In the genomic region with DNA sequence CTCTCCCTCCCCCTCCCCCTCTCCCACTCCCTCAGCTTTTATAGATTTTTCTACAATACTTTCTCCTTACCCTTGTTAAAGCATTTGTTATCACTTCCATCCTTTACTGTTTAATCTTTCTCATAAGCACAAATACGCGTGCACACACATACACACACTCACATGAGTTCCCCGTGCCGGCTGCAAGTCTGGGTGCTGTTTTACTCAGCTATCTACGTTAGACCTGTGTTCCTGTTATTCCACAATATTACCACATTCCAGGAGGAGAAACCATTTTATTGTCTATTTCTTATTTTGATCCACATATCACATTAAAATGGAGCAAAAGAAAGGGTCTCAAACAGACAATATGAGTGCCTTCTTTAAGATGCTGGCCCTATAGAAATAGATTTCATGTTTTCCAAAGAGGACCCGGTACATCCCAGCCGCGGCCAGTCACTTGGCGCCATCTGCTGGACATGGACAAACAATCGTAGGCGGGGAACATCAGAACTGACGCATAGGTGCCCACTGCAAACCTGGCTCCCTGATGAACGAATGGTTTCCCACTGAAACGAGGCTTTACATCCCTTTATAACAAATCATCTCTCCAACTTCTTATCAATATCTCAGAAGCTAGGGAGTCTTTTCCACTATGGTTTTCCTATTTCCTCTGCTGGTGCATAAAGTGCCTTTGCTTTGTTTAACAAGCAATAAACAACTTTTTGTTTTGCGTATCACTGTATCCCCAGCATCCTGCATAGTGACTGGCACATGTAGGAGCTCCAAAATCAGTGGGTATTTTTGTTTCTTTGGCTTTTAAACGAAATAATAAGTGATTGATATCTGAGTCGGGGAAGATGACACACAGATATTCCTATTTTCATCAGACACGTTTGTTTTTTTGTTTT, we compare ENCODE assay signal across 9 cellular contexts. TPM values are rescaled to one million over a fixed set of nuclear protein-coding genes. Genes with fewer than 3 reads are reported as not detected.
A peak's percentile ranks its signal among the peaks of the same experiment; 100 is the strongest.
DNase-seq lines count a peak whose midpoint lies in the region; ATAC-seq, FAIRE-seq and TF ChIP-seq lines count a peak whose summit lies in the region.
"Had no signal": no experiment of that assay in that cellular context is flagged by ENCODE, and none has a peak within 500 bp of the region (broad histone marks: within the 10 kb centered on the region; RNA-seq: fewer than 3 reads in every experiment).

No MANE protein-coding gene starts in this region.

- H3K36me3 ChIP-seq in K562 (ENCODE audit: control insufficient read depth, insufficient read depth, low read length): no peaks in the 10 kb centered on the region
- H3K36me3 ChIP-seq: BLaER1 treated with 17β-estradiol and CSF1 and Interleukin-3, amounts not matched to agents 10 nM and 100 nM had no signal

- TF ChIP-seq EP300 in K562 (IDR thresholded peaks at IDR 0.05; ENCODE audit: low read length): no peak

- no peak overlapping the region for H3K9ac ChIP-seq in K562 (ENCODE audit: insufficient read depth in 1 of 2, low read depth in 2 of 2, low read length in 2 of 2)
- H3K9ac ChIP-seq: BLaER1 treated with 17β-estradiol and CSF1 and Interleukin-3, amounts not matched to agents 10 nM and 100 nM had no signal

- 4% methylated on average over 18 of the region's 18 CpGs for WGBS in K562 (ENCODE audit: insufficient coverage, low coverage, missing lambda C conversion rate)

- no peaks in the 10 kb centered on the region for H4K20me1 ChIP-seq in K562 (replicated peaks; ENCODE audit: control insufficient read depth, insufficient read depth, low read length)
- H4K20me1 ChIP-seq: BLaER1 treated with 17β-estradiol and CSF1 and Interleukin-3, amounts not matched to agents 10 nM and 100 nM had no signal

- no peaks in the 10 kb centered on the region for H3K4me1 Mint-ChIP-seq in T-helper 17 cell

- H3K27ac Mint-ChIP-seq in T-helper 17 cell: peak overlapping the region; percentile 27

- H3K9me3 ChIP-seq in T-helper 17 cell (ENCODE audit: control insufficient read depth, low read length, poor library complexity, severe bottlenecking): peaks cover 7% of the 10 kb centered on the region
- peaks cover 2% of the 10 kb centered on the region; the same call in 1 of the 2 replicates for H3K9me3 ChIP-seq in K562 (replicated peaks; ENCODE audit: control insufficient read depth, insufficient read depth, low read depth, low read length)

- CTCF ChIA-PET in K562 (lab: Yijun Ruan, JAX; ENCODE audit: low intra/inter-chr PET ratio): interaction anchor here (0.7 to 1.3 kb wide), 3 partner anchors 292 to 364 kb away, joined by 4 read pairs; no protein-coding TSS in a partner anchor

- H3K79me2 ChIP-seq in K562 (ENCODE audit: control insufficient read depth, insufficient read depth, low read length): no peaks in the 10 kb centered on the region

- H3K36me3 Mint-ChIP-seq in T-helper 17 cell (ENCODE audit: low read depth): peaks cover 2% of the 10 kb centered on the region

- no peak overlapping the region for H3K4me3 ChIP-seq in K562
- H3K4me3 ChIP-seq: BLaER1 treated with 17β-estradiol and CSF1 and Interleukin-3, amounts not matched to agents 10 nM and 100 nM had no signal

- TF ChIP-seq POLR2A in K562 (conservative IDR thresholded peaks at IDR 0.05): no peak

- H3K4me1 ChIP-seq in K562 (replicated peaks in 1 of 2; ENCODE audit: control insufficient read depth in 2 of 2, insufficient read depth in 2 of 2, low read length in 2 of 2): no peaks in the 10 kb centered on the region

- peak; percentile 73 to 89 for TF ChIP-seq RAD21 in K562 (CRISPR knock-in tag; conservative IDR thresholded peaks at IDR 0.05 in 1 of 2, IDR thresholded peaks at IDR 0.05 in 1 of 2)

- no peaks in the 10 kb centered on the region; a peak in 2 of 5 replicates for H3K27me3 ChIP-seq in K562 (ENCODE audit: control insufficient read depth in 2 of 2, insufficient read depth in 2 of 2, low read length in 2 of 2)
- H3K27me3 ChIP-seq: BLaER1 treated with 17β-estradiol and CSF1 and Interleukin-3, amounts not matched to agents 10 nM and 100 nM had no signal

- in situ Hi-C loops in K562 (cut with MboI): loop anchor here (10.0 kb wide), 1 partner anchor 360 kb away; no protein-coding TSS in a partner anchor

- no peak overlapping the region for H3K27ac ChIP-seq in K562 (ENCODE audit: extremely low read depth, low read depth, low read length)
- H3K27ac ChIP-seq: BLaER1 treated with 17β-estradiol and CSF1 and Interleukin-3, amounts not matched to agents 10 nM and 100 nM had no signal

- POLR2A ChIA-PET in K562 (lab: Yijun Ruan, JAX): no interaction called here

- intact Hi-C loops in K562 (cut with micrococcal nuclease): loop anchor here (5.0 to 10.0 kb wide), 3 partner anchors 170 to 363 kb away; no protein-coding TSS in a partner anchor

- ATAC-seq in T-helper 17 cell: peak; percentile 53
- peak; percentile 97 for ATAC-seq in K562
- no peak for ATAC-seq in GM21576 (IDR thresholded peaks at IDR 0.05; ENCODE audit: unreplicated experiment)

- peak; percentile 85 for FAIRE-seq in K562 (lab: Jason Lieb, UNC)

- H3K27me3 Mint-ChIP-seq in T-helper 17 cell: peaks cover 37% of the 10 kb centered on the region

- H3K9me1 ChIP-seq in K562 (ENCODE audit: control insufficient read depth, insufficient read depth, low read length): no peaks in the 10 kb centered on the region

- peak; percentile 85 to 90 (median 88) for TF ChIP-seq CTCF in K562 (IDR thresholded peaks at IDR 0.05 in 2 of 3, conservative IDR thresholded peaks at IDR 0.05 in 1 of 3; ENCODE audit: insufficient read depth in 2 of 3, low read depth in 1 of 3, low read length in 3 of 3)

- H3K4me2 ChIP-seq in K562 (ENCODE audit: insufficient read depth, low read length): no peak overlapping the region

- H3K4me3 Mint-ChIP-seq in T-helper 17 cell: no peak overlapping the region

- BruUV-seq in K562 (replicated peaks; lab: Mats Ljungman, UMichigan): no TSS peak

- no peak overlapping the region for H2AFZ ChIP-seq in K562 (ENCODE audit: low read depth, low read length)

- DNase-seq in NCI-H1436 (lab: John Stamatoyannopoulos, UW): peak; percentile 56
- DNase-seq in NCI-H1436 treated with DMSO at 0.1 percent for 48 hours (lab: John Stamatoyannopoulos, UW): no peak
- DNase-seq in NCI-H1092 treated with DMSO at 0.1 percent for 48 hours (lab: John Stamatoyannopoulos, UW): peak; percentile 68
- DNase-seq in T-helper 17 cell: peak in 2 of 3 donors; percentile 16 to 31
- peak; percentile 71 to 75 (median 74) for DNase-seq in K562 (ENCODE audit: extremely low read depth in 1 of 4, low spot score in 3 of 4)
- peak; percentile 87 for DNase-seq in iPS-NIHi7 (ENCODE audit: extremely low spot score)
- DNase-seq in stimulated activated CD4-positive, alpha-beta T cell treated with anti-CD3 and anti-CD28 coated beads, Interleukin-12 subunit alpha, Interleukin-12 subunit beta, amount 100 ng/mL, for 24 hours (ENCODE audit: low read depth in 2 of 2): peak; percentile 11 to 47

TF ChIP-seq in K562, 482 proteins besides CTCF, POLR2A, EP300 and RAD21 (continues in another document):
- TF ChIP-seq FOXJ3 (CRISPR knock-in tag; IDR thresholded peaks at IDR 0.05) (no peak), SMARCA4 (IDR thresholded peaks at IDR 0.05) (no peak), EGR1 (conservative IDR thresholded peaks at IDR 0.05) (peak; percentile 53), TBL1XR1 (IDR thresholded peaks at IDR 0.05; ENCODE audit: low read length in 2 of 2) (0 out of 4 replicates have a peak, but pooled peaks of 1 of the 2 experiments have one; percentile 15), JUND (IDR thresholded peaks at IDR 0.05; ENCODE audit: borderline replicate concordance, low read depth, low read length) (0 out of 2 replicates have a peak, but pooled peaks have one; percentile 36), JUND (tag; IDR thresholded peaks at IDR 0.05; ENCODE audit: borderline replicate concordance, low read depth, low read length) (no peak), SMC3 (conservative IDR thresholded peaks at IDR 0.05; ENCODE audit: insufficient read depth, low read depth, low read length) (peak; percentile 76), MAFK (IDR thresholded peaks at IDR 0.05; ENCODE audit: low read length) (no peak), STAG1 (CRISPR knock-in tag; IDR thresholded peaks at IDR 0.05; ENCODE audit: borderline replicate concordance) (peak; percentile 71; the same call in 1 of the 2 replicates)
- TF ChIP-seq, protein P1, sequence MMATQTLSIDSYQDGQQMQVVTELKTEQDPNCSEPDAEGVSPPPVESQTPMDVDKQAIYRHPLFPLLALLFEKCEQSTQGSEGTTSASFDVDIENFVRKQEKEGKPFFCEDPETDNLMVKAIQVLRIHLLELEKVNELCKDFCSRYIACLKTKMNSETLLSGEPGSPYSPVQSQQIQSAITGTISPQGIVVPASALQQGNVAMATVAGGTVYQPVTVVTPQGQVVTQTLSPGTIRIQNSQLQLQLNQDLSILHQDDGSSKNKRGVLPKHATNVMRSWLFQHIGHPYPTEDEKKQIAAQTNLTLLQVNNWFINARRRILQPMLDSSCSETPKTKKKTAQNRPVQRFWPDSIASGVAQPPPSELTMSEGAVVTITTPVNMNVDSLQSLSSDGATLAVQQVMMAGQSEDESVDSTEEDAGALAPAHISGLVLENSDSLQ (IDR thresholded peaks at IDR 0.05): no peak

RNA-seq across cellular contexts. Expression of a gene that starts 25.2 kb away (rescaled TPM):
- total RNA-seq in T-helper 17 cell: 100 to 1,000 TPM; 158 to 160 TPM
- 3.1 and 10.3 TPM in 2 replicates for total RNA-seq in K562 (2011; cell fraction: chromatin; rRNA removed; ENCODE audit: low replicate concordance)
- total RNA-seq in K562 (2011; cell fraction: nucleolus; rRNA removed): 1.6 and 1.7 TPM in 2 replicates
- total RNA-seq in K562 (2011; cell fraction: nucleoplasm; rRNA removed): 3.6 and 8.3 TPM in 2 replicates
- 5.8 and 6.0 TPM in 2 replicates for total RNA-seq in K562 (2014; rRNA removed)
- 4.7 and 4.8 TPM in 2 replicates for total RNA-seq in K562 (2014; rRNA removed; fragmentation: Illumina TruSeq; extraction: Trizol)
- 3.0 and 3.4 TPM in 2 replicates for total RNA-seq in K562 (2015; rRNA removed; fragmentation: Illumina TruSeq; extraction: Trizol)
- 5.3 and 6.8 TPM in 2 replicates for total RNA-seq in K562 (2021)
- polyA plus RNA-seq in K562 (2011; rRNA removed): 4.6 and 5.0 TPM in 2 replicates
- 0.79 and 1.8 TPM in 2 replicates for polyA plus RNA-seq in K562 (2011; cell fraction: cytosol; rRNA removed)
- 3.9 and 4.8 TPM in 2 replicates for polyA plus RNA-seq in K562 (2011; cell fraction: nucleus; rRNA removed)
- polyA plus RNA-seq in K562 (2012): 13.6 and 29.9 TPM in 2 replicates
- polyA plus RNA-seq in K562 (2014; fragmentation: Illumina TruSeq; extraction: Trizol): 5.2 and 5.3 TPM in 2 replicates
- 1 to 10 TPM; 2.2 to 2.4 TPM for polyA plus RNA-seq in K562 (2014; fragmentation: Nextera tagmentation; extraction: Ambion mirVana)
- polyA plus RNA-seq in K562 (2014; rRNA removed): 4.1 and 5.1 TPM in 2 replicates
- polyA minus RNA-seq in K562 (2011; rRNA and poly(A)+ RNA removed): 5.0 and 5.8 TPM in 2 replicates
- polyA minus RNA-seq in K562 (2011; cell fraction: cytosol; rRNA and poly(A)+ RNA removed): 1.9 and 4.8 TPM in 2 replicates
- 1.3 and 2.6 TPM in 2 replicates for polyA minus RNA-seq in K562 (2011; cell fraction: nucleus; rRNA and poly(A)+ RNA removed)

Comparison
In these comparisons a context has a peak if more than half of its experiments do, and no peak if none do; other contexts are left out.
1. RNA of a gene that starts 25.2 kb away (total RNA-seq): 158 to 160 TPM in T-helper 17 cell; 1.6 to 10.3 TPM in K562; every median in the first group is over 10 times any median in the second.